Comparison of ENCODE assay signal across 9 cellular contexts in the genomic region with DNA sequence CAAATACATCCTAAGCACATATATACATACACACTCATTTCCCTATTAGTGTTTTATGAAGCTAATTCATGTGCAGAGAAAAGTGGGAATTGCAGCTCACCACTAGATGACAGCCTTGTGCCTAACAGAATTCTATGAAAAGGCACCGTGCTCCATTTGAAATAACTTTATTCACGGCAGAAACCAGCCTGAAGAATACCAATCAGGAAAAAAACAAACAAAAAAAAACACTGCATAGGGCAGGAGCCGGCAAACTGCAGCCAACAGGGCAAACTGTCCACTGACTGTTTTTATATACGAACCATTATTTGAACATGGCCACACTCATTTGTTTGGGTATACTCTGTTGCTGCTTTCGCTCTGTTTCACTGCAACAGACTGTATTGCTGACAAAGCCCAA. TPM values are rescaled to one million over a fixed set of nuclear protein-coding genes. Genes with fewer than 3 reads are reported as not detected.
DNase-seq lines count a peak whose midpoint lies in the region; TF ChIP-seq lines count a peak whose summit lies in the region.
"Had no signal": no experiment of that assay in that cellular context is flagged by ENCODE, and none has a peak within 500 bp of the region (broad histone marks: within the 10 kb centered on the region; RNA-seq: fewer than 3 reads in every experiment).

No MANE protein-coding gene starts in this region.

- no peak overlapping the region for H2AFZ ChIP-seq in PC-9
- H2AFZ ChIP-seq in neural progenitor cell (replicated peaks), result no peak overlapping the region

- H3K27me3 Mint-ChIP-seq in neural progenitor cell (ENCODE audit: insufficient read depth, low read depth) (no peaks in the 10 kb centered on the region), glutamatergic neuron (ENCODE audit: unreplicated experiment) (no peaks in the 10 kb centered on the region)

- H3K9me2 ChIP-seq in PC-9 (ENCODE audit: insufficient read depth), result no peaks in the 10 kb centered on the region

- no peaks in the 10 kb centered on the region for H3K36me3 Mint-ChIP-seq in neural progenitor cell
- no peaks in the 10 kb centered on the region for H3K36me3 Mint-ChIP-seq in glutamatergic neuron (ENCODE audit: unreplicated experiment)

- H3K36me3 ChIP-seq in PC-9 (ENCODE audit: low read depth), result peaks cover 5% of the 10 kb centered on the region; the same call in 1 of the 2 replicates
- H3K36me3 ChIP-seq in esophagus muscularis mucosa, result peaks cover 0 to 30% (median 17%) of the 10 kb centered on the region in 4 donors
- no peaks in the 10 kb centered on the region for H3K36me3 ChIP-seq in neural progenitor cell

- no peaks in the 10 kb centered on the region for H3K4me1 Mint-ChIP-seq in neural progenitor cell
- no peaks in the 10 kb centered on the region for H3K4me1 Mint-ChIP-seq in glutamatergic neuron (ENCODE audit: low read depth, unreplicated experiment)

- H3K4me3 ChIP-seq in AG09309 (ENCODE audit: control insufficient read depth, low read depth, low read length) (no peak overlapping the region), PC-9 (no peak overlapping the region), esophagus muscularis mucosa (peak overlapping the region; percentile 31 to 37 (median 35)), neural progenitor cell (no peak overlapping the region)

- H3K27ac ChIP-seq in PC-9, result peak overlapping the region; percentile 39
- H3K27ac ChIP-seq in esophagus muscularis mucosa (replicated peaks in 1 of 4), result no peak overlapping the region
- H3K27ac ChIP-seq in neural progenitor cell, result no peak overlapping the region
- H3K27ac ChIP-seq: epithelial cell of prostate had no signal

- H3F3A ChIP-seq in PC-9 (ENCODE audit: insufficient read depth, low read depth) (peaks cover 12% of the 10 kb centered on the region; the same call in 1 of the 2 replicates), neural progenitor cell (ENCODE audit: low read depth) (no peaks in the 10 kb centered on the region)

- H3K9me3 Mint-ChIP-seq in neural progenitor cell (no peaks in the 10 kb centered on the region), glutamatergic neuron (ENCODE audit: unreplicated experiment) (no peaks in the 10 kb centered on the region)

- intact Hi-C loops in PC-9 (cut with micrococcal nuclease; ENCODE audit: unreplicated experiment) (loop anchor here (1.0 to 5.0 kb wide), 3 partner anchors 88 to 507 kb away; no protein-coding TSS in a partner anchor), esophagus muscularis mucosa (cut with DNase I) (no loop called here)

- BruUV-seq in PC-9 (replicated peaks; lab: Mats Ljungman, UMichigan), result no TSS peak

- no peaks in the 10 kb centered on the region for H4K20me1 ChIP-seq in PC-9 (ENCODE audit: insufficient read depth)
- no peaks in the 10 kb centered on the region for H4K20me1 ChIP-seq in neural progenitor cell (ENCODE audit: low read depth)

- TF ChIP-seq POLR2A in esophagus muscularis mucosa (IDR thresholded peaks at IDR 0.05; ENCODE audit: low read depth), result no peak

- CTCF ChIA-PET in PC-9 (lab: Charles Lee), result interaction anchor here (0.5 to 0.9 kb wide), 5 partner anchors 32 to 1325 kb away, joined by 3 to 9 read pairs (median 4); no protein-coding TSS in a partner anchor

- H3K4me1 ChIP-seq in PC-9 (replicated peaks; ENCODE audit: insufficient read depth) (peaks cover 15% of the 10 kb centered on the region; the same call in 1 of the 2 replicates), esophagus muscularis mucosa (peaks cover 7 to 26% (median 9%) of the 10 kb centered on the region in 4 donors), neural progenitor cell (no peaks in the 10 kb centered on the region)

- H3K27ac Mint-ChIP-seq in neural progenitor cell, result no peak overlapping the region
- no peak overlapping the region for H3K27ac Mint-ChIP-seq in glutamatergic neuron (ENCODE audit: unreplicated experiment)

- DNase-seq in AG09309 (ENCODE audit: low read depth), result peak; percentile 21
- peak; percentile 11 for DNase-seq in GM20000 (ENCODE audit: low spot score)
- DNase-seq in PC-9, result peak; percentile 7 to 46
- DNase-seq in esophagus muscularis mucosa (ENCODE audit: extremely low spot score), result no peak
- peak; percentile 21 for DNase-seq in neural progenitor cell (ENCODE audit: low spot score)
- DNase-seq in NCI-H187 (lab: John Stamatoyannopoulos, UW), result no peak
- no peak for DNase-seq in glutamatergic neuron
- no peak for DNase-seq in GM19240 (ENCODE audit: insufficient read length, low spot score)

- H3K9me3 ChIP-seq in PC-9 (ENCODE audit: insufficient read depth, low read depth) (no peaks in the 10 kb centered on the region), esophagus muscularis mucosa (no peaks in the 10 kb centered on the region), neural progenitor cell (ENCODE audit: low read depth) (no peaks in the 10 kb centered on the region)

- H3K4me3 Mint-ChIP-seq in neural progenitor cell (no peak overlapping the region), glutamatergic neuron (ENCODE audit: unreplicated experiment) (no peak overlapping the region)

- POLR2A ChIA-PET in PC-9 (lab: Charles Lee; ENCODE audit: unreplicated experiment), result no interaction called here

- peak; percentile 89 for TF ChIP-seq CTCF in AG09309 (IDR thresholded peaks at IDR 0.05; ENCODE audit: control insufficient read depth, insufficient read depth, low read depth, low read length, missing control alignments)
- peak; percentile 24 for TF ChIP-seq CTCF in GM20000 (IDR thresholded peaks at IDR 0.05; ENCODE audit: extremely low read depth, missing control alignments)
- TF ChIP-seq CTCF in PC-9 (conservative IDR thresholded peaks at IDR 0.05), result peak; percentile 74
- TF ChIP-seq CTCF in esophagus muscularis mucosa (IDR thresholded peaks at IDR 0.05), result peak; percentile 45 to 71 (median 52)
- TF ChIP-seq CTCF in neural progenitor cell (IDR thresholded peaks at IDR 0.05), result peak; percentile 53
- no peak for TF ChIP-seq CTCF in glutamatergic neuron (IDR thresholded peaks at IDR 0.05; ENCODE audit: partially characterized antibody, unreplicated experiment)

- H3K9ac ChIP-seq in neural progenitor cell, result no peak overlapping the region

- H3K79me2 ChIP-seq in PC-9 (ENCODE audit: low read depth) (peaks cover 8% of the 10 kb centered on the region; the same call in 1 of the 2 replicates), neural progenitor cell (ENCODE audit: low read depth) (no peaks in the 10 kb centered on the region)

- no peak for TF ChIP-seq EP300 in esophagus muscularis mucosa (IDR thresholded peaks at IDR 0.05)

- H3K27me3 ChIP-seq in PC-9 (ENCODE audit: insufficient read depth, low read depth) (no peaks in the 10 kb centered on the region), esophagus muscularis mucosa (no peaks in the 10 kb centered on the region), neural progenitor cell (no peaks in the 10 kb centered on the region)

- H3K4me2 ChIP-seq in PC-9 (peak overlapping the region; percentile 20; the same call in 1 of the 2 replicates), neural progenitor cell (no peak overlapping the region)

- 25% methylated on average over 5 of the region's 5 CpGs for WGBS in esophagus muscularis mucosa

RNA-seq across cellular contexts. Expression of gene ERMP1, which starts 33.6 kb away (rescaled TPM):
- total RNA-seq in PC-9 (2021), result 51.0 and 64.6 TPM in 2 replicates
- total RNA-seq in esophagus muscularis mucosa, result 1 to 10 TPM; 7.3 to 10.0 (median 9.4) TPM
- total RNA-seq in neural progenitor cell (ENCODE audit: low replicate concordance), result 19.8 and 25.5 TPM in 2 replicates
- 4.2 TPM for total RNA-seq in glutamatergic neuron (ENCODE audit: unreplicated experiment)

Comparison
In these comparisons a context has a peak if more than half of its experiments do, and no peak if none do; other contexts are left out.
1. DNase-seq: peak in AG09309 (single experiment), GM20000 (single experiment), PC-9 (2 of 2) and neural progenitor cell (single experiment); none in esophagus muscularis mucosa (single experiment), NCI-H187 (0 of 2), glutamatergic neuron (single experiment) and GM19240 (single experiment).
2. H3K4me3 ChIP-seq: peak in esophagus muscularis mucosa (4 of 4); none in AG09309 (single experiment), PC-9 (single experiment) and neural progenitor cell (single experiment).